2 cellular contexts compared by ENCODE assay signal in the genomic region with DNA sequence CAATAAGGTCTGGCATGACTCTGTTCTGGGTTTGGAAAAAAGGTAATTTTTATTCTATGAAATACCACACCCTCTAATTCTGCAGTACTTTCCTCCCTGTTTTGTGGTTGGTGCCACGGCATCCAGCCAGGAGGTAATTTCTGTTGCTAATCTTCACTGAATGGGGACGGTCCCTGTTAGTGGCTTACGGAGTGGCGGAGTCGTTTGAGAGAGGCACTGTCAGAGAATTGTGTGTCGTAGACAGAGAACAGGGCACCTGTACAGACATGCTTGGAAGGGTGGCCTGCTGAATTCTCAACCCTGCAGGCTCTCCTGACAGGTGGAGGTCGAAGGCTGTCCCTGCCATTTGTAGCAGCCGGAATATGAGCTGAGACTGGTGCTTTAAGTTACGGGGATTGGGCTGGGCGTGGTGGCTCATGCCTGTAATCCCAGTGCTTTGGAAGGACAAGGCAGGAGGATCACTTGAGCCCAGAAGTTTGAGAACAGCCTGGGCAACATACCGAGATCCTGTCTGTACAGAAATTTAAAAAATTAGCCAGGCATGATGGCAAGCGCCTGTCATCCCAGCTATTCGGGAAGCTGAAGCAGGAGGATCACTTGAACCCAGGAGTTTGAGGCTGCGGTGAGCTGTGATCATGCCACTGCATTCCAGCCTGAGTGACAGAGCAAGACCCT.
A peak's percentile ranks its signal among the peaks of the same experiment; 100 is the strongest.
TF ChIP-seq lines count a peak whose summit lies in the region.

No MANE protein-coding gene starts in this region.

TF ChIP-seq in HepG2, 621 proteins besides CTCF, POLR2A, EP300 and RAD21:
- TF ChIP-seq, protein P1, sequence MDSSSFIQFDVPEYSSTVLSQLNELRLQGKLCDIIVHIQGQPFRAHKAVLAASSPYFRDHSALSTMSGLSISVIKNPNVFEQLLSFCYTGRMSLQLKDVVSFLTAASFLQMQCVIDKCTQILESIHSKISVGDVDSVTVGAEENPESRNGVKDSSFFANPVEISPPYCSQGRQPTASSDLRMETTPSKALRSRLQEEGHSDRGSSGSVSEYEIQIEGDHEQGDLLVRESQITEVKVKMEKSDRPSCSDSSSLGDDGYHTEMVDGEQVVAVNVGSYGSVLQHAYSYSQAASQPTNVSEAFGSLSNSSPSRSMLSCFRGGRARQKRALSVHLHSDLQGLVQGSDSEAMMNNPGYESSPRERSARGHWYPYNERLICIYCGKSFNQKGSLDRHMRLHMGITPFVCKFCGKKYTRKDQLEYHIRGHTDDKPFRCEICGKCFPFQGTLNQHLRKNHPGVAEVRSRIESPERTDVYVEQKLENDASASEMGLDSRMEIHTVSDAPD (CRISPR knock-in tag; IDR thresholded peaks at IDR 0.05), result no peak
- TF ChIP-seq, protein P2, sequence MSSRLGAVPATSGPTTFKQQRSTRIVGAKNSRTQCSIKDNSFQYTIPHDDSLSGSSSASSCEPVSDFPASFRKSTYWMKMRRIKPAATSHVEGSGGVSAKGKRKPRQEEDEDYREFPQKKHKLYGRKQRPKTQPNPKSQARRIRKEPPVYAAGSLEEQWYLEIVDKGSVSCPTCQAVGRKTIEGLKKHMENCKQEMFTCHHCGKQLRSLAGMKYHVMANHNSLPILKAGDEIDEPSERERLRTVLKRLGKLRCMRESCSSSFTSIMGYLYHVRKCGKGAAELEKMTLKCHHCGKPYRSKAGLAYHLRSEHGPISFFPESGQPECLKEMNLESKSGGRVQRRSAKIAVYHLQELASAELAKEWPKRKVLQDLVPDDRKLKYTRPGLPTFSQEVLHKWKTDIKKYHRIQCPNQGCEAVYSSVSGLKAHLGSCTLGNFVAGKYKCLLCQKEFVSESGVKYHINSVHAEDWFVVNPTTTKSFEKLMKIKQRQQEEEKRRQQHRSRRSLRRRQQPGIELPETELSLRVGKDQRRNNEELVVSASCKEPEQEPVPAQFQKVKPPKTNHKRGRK (CRISPR knock-in tag; IDR thresholded peaks at IDR 0.05), result no peak
- TF ChIP-seq, protein P3, sequence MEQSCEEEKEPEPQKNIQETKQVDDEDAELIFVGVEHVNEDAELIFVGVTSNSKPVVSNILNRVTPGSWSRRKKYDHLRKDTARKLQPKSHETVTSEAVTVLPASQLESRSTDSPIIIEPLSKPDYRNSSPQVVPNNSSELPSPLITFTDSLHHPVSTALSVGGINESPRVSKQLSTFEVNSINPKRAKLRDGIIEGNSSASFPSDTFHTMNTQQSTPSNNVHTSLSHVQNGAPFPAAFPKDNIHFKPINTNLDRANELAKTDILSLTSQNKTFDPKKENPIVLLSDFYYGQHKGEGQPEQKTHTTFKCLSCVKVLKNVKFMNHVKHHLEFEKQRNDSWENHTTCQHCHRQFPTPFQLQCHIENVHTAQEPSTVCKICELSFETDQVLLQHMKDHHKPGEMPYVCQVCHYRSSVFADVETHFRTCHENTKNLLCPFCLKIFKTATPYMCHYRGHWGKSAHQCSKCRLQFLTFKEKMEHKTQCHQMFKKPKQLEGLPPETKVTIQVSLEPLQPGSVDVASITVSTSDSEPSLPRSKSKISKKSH (CRISPR knock-in tag; IDR thresholded peaks at IDR 0.05; ENCODE audit: borderline replicate concordance), result 0 out of 2 replicates have a peak, but pooled peaks have one; percentile 39
- TF ChIP-seq, protein P4, sequence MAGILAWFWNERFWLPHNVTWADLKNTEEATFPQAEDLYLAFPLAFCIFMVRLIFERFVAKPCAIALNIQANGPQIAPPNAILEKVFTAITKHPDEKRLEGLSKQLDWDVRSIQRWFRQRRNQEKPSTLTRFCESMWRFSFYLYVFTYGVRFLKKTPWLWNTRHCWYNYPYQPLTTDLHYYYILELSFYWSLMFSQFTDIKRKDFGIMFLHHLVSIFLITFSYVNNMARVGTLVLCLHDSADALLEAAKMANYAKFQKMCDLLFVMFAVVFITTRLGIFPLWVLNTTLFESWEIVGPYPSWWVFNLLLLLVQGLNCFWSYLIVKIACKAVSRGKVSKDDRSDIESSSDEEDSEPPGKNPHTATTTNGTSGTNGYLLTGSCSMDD (CRISPR knock-in tag; IDR thresholded peaks at IDR 0.05), result no peak
- TF ChIP-seq PAX8 (CRISPR knock-in tag; IDR thresholded peaks at IDR 0.05; ENCODE audit: borderline replicate concordance) (no peak), ZNF724P (CRISPR knock-in tag; IDR thresholded peaks at IDR 0.05; ENCODE audit: borderline replicate concordance) (no peak)

TF ChIP-seq in WTC11, 78 proteins besides CTCF, POLR2A, EP300 and RAD21:
- TF ChIP-seq, protein P5, sequence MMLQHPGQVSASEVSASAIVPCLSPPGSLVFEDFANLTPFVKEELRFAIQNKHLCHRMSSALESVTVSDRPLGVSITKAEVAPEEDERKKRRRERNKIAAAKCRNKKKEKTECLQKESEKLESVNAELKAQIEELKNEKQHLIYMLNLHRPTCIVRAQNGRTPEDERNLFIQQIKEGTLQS (CRISPR knock-in tag; conservative IDR thresholded peaks at IDR 0.05), result no peak
- TF ChIP-seq, protein P6, sequence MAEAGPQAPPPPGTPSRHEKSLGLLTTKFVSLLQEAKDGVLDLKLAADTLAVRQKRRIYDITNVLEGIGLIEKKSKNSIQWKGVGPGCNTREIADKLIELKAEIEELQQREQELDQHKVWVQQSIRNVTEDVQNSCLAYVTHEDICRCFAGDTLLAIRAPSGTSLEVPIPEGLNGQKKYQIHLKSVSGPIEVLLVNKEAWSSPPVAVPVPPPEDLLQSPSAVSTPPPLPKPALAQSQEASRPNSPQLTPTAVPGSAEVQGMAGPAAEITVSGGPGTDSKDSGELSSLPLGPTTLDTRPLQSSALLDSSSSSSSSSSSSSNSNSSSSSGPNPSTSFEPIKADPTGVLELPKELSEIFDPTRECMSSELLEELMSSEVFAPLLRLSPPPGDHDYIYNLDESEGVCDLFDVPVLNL (CRISPR knock-in tag; IDR thresholded peaks at IDR 0.05; ENCODE audit: borderline replicate concordance, low read depth), result no peak
- no peak for TF ChIP-seq SOX15 (CRISPR knock-in tag; IDR thresholded peaks at IDR 0.05)
- TF ChIP-seq TEAD4 (CRISPR knock-in tag; IDR thresholded peaks at IDR 0.05), result no peak
- no peak for TF ChIP-seq JUN (CRISPR knock-in tag; IDR thresholded peaks at IDR 0.05)
- no peak for TF ChIP-seq NR2C2 (CRISPR knock-in tag; IDR thresholded peaks at IDR 0.05)
- TF ChIP-seq GRHL2 (CRISPR knock-in tag; IDR thresholded peaks at IDR 0.05; ENCODE audit: insufficient replicate concordance, severe bottlenecking), result no peak
- no peak for TF ChIP-seq ATF1 (CRISPR knock-in tag; IDR thresholded peaks at IDR 0.05)
- TF ChIP-seq, protein P7, sequence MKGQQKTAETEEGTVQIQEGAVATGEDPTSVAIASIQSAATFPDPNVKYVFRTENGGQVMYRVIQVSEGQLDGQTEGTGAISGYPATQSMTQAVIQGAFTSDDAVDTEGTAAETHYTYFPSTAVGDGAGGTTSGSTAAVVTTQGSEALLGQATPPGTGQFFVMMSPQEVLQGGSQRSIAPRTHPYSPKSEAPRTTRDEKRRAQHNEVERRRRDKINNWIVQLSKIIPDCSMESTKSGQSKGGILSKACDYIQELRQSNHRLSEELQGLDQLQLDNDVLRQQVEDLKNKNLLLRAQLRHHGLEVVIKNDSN (CRISPR knock-in tag; IDR thresholded peaks at IDR 0.05), result no peak
- TF ChIP-seq, protein P8, sequence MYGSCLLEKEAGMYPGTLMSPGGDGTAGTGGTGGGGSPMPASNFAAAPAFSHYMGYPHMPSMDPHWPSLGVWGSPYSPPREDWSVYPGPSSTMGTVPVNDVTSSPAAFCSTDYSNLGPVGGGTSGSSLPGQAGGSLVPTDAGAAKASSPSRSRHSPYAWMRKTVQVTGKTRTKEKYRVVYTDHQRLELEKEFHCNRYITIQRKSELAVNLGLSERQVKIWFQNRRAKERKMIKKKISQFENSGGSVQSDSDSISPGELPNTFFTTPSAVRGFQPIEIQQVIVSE (CRISPR knock-in tag; IDR thresholded peaks at IDR 0.05; ENCODE audit: borderline replicate concordance), result no peak
- TF ChIP-seq, protein P9, sequence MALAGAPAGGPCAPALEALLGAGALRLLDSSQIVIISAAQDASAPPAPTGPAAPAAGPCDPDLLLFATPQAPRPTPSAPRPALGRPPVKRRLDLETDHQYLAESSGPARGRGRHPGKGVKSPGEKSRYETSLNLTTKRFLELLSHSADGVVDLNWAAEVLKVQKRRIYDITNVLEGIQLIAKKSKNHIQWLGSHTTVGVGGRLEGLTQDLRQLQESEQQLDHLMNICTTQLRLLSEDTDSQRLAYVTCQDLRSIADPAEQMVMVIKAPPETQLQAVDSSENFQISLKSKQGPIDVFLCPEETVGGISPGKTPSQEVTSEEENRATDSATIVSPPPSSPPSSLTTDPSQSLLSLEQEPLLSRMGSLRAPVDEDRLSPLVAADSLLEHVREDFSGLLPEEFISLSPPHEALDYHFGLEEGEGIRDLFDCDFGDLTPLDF (CRISPR knock-in tag; IDR thresholded peaks at IDR 0.05), result no peak
- no peak for TF ChIP-seq MYBL2 (CRISPR knock-in tag; IDR thresholded peaks at IDR 0.05)
